Comparison of ENCODE assay signal across 7 cellular contexts in the genomic region with DNA sequence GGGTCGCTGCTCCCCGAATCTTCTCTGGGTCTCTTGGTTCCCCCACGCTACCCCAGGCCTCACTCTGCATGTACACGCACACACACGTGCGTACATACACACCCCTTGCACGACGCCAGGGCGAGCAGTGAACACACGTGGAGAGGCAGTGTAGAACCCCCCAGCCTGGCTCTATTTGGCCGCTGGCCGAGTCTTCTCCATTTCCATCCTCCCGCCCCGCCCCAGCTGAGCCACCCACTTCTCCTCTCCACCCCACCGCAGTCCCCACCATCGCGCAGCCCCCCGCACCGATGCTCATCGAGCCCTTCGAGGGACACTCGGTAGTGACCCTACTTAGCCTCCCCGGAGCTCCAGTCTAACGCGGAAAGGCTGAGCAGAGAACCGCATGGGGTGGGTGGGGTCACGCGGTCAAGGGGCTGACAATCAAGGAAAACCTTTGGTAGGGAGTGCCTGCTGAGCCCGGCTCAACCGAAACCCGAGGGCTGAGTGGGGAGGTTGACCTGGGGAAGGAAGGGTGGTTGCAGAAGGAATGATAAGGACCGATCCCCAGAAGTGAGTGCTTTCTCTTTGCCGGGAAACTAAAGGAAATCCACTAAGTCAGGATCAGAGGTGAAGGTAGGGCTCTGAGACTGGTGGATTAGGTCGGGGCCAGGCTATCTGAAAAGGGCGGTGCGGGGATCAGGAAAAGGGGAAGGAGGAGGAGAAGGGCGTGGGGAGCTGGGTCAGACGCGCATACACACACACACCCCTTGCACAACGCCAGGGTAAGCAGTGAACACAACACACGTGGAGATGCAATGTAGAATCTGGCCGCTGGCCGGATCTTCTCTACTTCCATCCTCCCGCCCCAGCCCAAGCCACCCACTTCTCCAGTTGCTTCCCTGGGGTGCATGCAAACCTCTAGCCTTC. TPM values are rescaled to one million over a fixed set of nuclear protein-coding genes. Genes with fewer than 3 reads are reported as not detected.
A peak's percentile ranks its signal among the peaks of the same experiment; 100 is the strongest.
DNase-seq lines count a peak whose midpoint lies in the region; ATAC-seq and TF ChIP-seq lines count a peak whose summit lies in the region.

No MANE protein-coding gene starts in this region.

- H3K27ac ChIP-seq in PC-3 (ENCODE audit: low read length): no peak overlapping the region
- no peak overlapping the region for H3K27ac ChIP-seq in effector memory CD4-positive, alpha-beta T cell (ENCODE audit: insufficient read depth, low read length, poor library complexity, severe bottlenecking)

- POLR2A ChIA-PET in PC-3 (lab: Charles Lee; ENCODE audit: unreplicated experiment): no interaction called here

- no peaks in the 10 kb centered on the region for H3F3A ChIP-seq in PC-3 (ENCODE audit: low read length, unreplicated experiment)

- H3K4me2 ChIP-seq in PC-3 (ENCODE audit: low read length): peak overlapping the region; percentile 92

- H3K9me2 ChIP-seq in PC-3 (replicated peaks; ENCODE audit: low read length): no peaks in the 10 kb centered on the region

- TF ChIP-seq CTCF in GM20000 (IDR thresholded peaks at IDR 0.05; ENCODE audit: extremely low read depth, missing control alignments): no peak
- TF ChIP-seq CTCF in PC-3 (conservative IDR thresholded peaks at IDR 0.05; ENCODE audit: low read depth, low read length): no peak

- BruUV-seq in PC-3 (replicated peaks; lab: Mats Ljungman, UMichigan): no TSS peak

- H3K36me3 ChIP-seq in PC-3 (ENCODE audit: low read depth, low read length): no peaks in the 10 kb centered on the region
- H3K36me3 ChIP-seq in effector memory CD4-positive, alpha-beta T cell (ENCODE audit: control insufficient read depth, insufficient read depth, low read length): no peaks in the 10 kb centered on the region

- H3K27me3 ChIP-seq in PC-3 (ENCODE audit: low read length): no peaks in the 10 kb centered on the region
- H3K27me3 ChIP-seq in effector memory CD4-positive, alpha-beta T cell (replicated peaks; ENCODE audit: control insufficient read depth, insufficient read depth, low read length, poor library complexity, severe bottlenecking): no peaks in the 10 kb centered on the region

- H3K79me2 ChIP-seq in PC-3 (ENCODE audit: low read length): no peaks in the 10 kb centered on the region

- peaks cover 17% of the 10 kb centered on the region for H3K4me1 ChIP-seq in PC-3 (ENCODE audit: insufficient read depth, low read length)
- H3K4me1 ChIP-seq in effector memory CD4-positive, alpha-beta T cell (ENCODE audit: control insufficient read depth, insufficient read depth, low read length, poor library complexity, severe bottlenecking): peaks cover 33% of the 10 kb centered on the region

- ATAC-seq in PC-3 (peak; percentile 62), HG02798 (IDR thresholded peaks at IDR 0.05; ENCODE audit: poor library complexity, unreplicated experiment) (no peak)

- DNase-seq in GM20000 (ENCODE audit: low spot score): peak; percentile 43
- peak; percentile 44 for DNase-seq in PC-3
- no peak for DNase-seq in effector memory CD4-positive, alpha-beta T cell
- peak; percentile 26 for DNase-seq in mucosa of gallbladder (ENCODE audit: low spot score)
- no peak for DNase-seq in NCI-H1694 treated with DMSO at 0.1 percent for 48 hours (lab: John Stamatoyannopoulos, UW)
- no peak for DNase-seq in NCI-H1105 (lab: John Stamatoyannopoulos, UW)

- no peaks in the 10 kb centered on the region for H4K20me1 ChIP-seq in PC-3 (ENCODE audit: low read length)

- CTCF ChIA-PET in PC-3 (lab: Charles Lee): no interaction called here

- H2AFZ ChIP-seq in PC-3 (ENCODE audit: low read length): peak overlapping the region; percentile 95

- H3K9me3 ChIP-seq in PC-3 (ENCODE audit: low read length): no peaks in the 10 kb centered on the region
- no peaks in the 10 kb centered on the region for H3K9me3 ChIP-seq in effector memory CD4-positive, alpha-beta T cell (ENCODE audit: control insufficient read depth, low read length)

- intact Hi-C loops in PC-3 (cut with micrococcal nuclease): no loop called here

- peak overlapping the region; percentile 72 for H3K4me3 ChIP-seq in PC-3 (ENCODE audit: low read length)
- H3K4me3 ChIP-seq in effector memory CD4-positive, alpha-beta T cell (ENCODE audit: insufficient read depth, low read depth, low read length, poor library complexity, severe bottlenecking): peak overlapping the region; percentile 47

- H3K9ac ChIP-seq in PC-3 (ENCODE audit: low read length): no peak overlapping the region

RNA-seq across cellular contexts. Expression of gene CPXM1, which starts 49.8 kb away (rescaled TPM):
- total RNA-seq in PC-3 (2014; rRNA removed) (not detected in 2 replicates), mucosa of gallbladder (6.8 TPM)

RNA-seq across cellular contexts. Expression of gene EBF4, which starts 58.0 kb away (rescaled TPM):
- 0.98 and 1.8 TPM in 2 replicates for total RNA-seq in PC-3 (2014; rRNA removed)
- 12.7 TPM for total RNA-seq in mucosa of gallbladder

Comparison
In these comparisons a context has a peak if more than half of its experiments do, and no peak if none do; other contexts are left out.
1. DNase-seq: peak in GM20000 (single experiment), PC-3 (single experiment) and mucosa of gallbladder (single experiment); none in effector memory CD4-positive, alpha-beta T cell (0 of 3), NCI-H1694 treated with DMSO at 0.1 percent for 48 hours (single experiment) and NCI-H1105 (single experiment).